14 cellular contexts compared by ENCODE assay signal in the genomic region with DNA sequence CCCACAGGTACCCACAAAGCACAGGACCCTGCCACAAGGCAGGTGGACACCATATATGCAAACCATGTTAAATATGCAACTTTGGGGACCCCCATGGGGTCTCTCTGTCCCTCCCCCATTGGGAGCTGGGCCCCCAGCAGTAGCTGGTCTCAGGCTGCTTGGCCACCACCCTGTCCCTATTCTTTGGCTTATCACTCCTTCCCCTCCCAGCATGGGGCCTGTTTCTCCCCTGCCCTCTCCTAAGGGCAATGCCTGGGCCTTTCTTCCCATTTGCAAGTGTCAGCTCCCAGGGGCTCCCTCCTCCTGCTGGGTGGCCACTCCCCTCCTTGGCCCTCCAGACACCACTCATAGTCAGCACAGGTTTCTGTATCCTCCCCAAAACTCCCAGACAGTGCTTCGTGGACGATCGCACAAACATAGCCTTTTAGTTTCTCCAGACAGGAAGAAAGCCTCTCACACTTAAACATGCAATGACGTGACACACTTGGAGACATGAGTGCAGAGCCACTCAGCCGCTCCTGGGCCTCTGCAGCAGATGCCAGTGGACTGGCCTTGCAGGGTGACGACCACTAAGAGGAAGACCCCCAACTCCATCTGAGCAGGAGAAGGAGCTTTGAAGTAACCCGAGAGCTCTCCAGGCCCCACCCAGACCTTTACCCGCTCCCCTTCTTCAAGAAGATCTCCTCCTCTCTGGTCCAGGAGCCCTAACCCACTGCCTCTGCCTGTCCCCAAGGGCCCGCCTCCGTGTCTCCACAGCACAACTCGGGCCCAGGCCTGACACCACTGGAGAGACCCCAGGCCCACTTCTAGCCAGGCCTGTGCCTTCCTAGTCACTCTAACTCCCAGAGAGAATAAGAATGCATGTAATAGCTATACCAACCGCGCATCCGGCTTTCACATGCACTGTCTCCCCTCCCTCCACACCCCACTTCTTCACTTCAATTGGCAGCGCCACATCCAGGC. TPM values are rescaled to one million over a fixed set of nuclear protein-coding genes. Genes with fewer than 3 reads are reported as not detected.
"Had no signal": no experiment of that assay in that cellular context is flagged by ENCODE, and none has a peak within 500 bp of the region (broad histone marks: within the 10 kb centered on the region; RNA-seq: fewer than 3 reads in every experiment).

No MANE protein-coding gene starts in this region.

- H3K4me1 ChIP-seq: breast epithelium, psoas muscle, right lobe of liver had no signal

- H3K4me1 Mint-ChIP-seq: activated T-helper 17 cell treated with anti-CD3 and anti-CD28 coated beads, Interleukin-2, amount 50 U/mL, for 72 hours had no signal

- H3K9me3 Mint-ChIP-seq: activated CD4-positive, alpha-beta memory T cell treated with anti-CD3 and anti-CD28 coated beads, Interleukin-2, amount 10 ng/mL, durations not matched to agents 7 days and 5 days; activated T-helper 17 cell treated with anti-CD3 and anti-CD28 coated beads, Interleukin-2, amount 50 U/mL, for 72 hours had no signal

- H3K36me3 ChIP-seq: breast epithelium, right lobe of liver, SJSA1 had no signal

- H3K9me3 ChIP-seq: breast epithelium, right lobe of liver, SJSA1 had no signal

- ATAC-seq: activated CD4-positive, CD25-positive, alpha-beta regulatory T cell treated with anti-CD3 and anti-CD28 coated beads, Interleukin-2, amount 50 U/mL, for 24 hours; activated T-helper 17 cell treated with anti-CD3 and anti-CD28 coated beads, Interleukin-2, amount 50 U/mL, for 72 hours; esophagus mucosa; psoas muscle had no signal

- DNase-seq: activated CD4-positive, alpha-beta memory T cell treated with anti-CD3 and anti-CD28 coated beads, Interleukin-2, amount 10 ng/mL, durations not matched to agents 7 days and 5 days; activated naive CD4-positive, alpha-beta T cell treated with anti-CD3 and anti-CD28 coated beads for 36 hours; glutamatergic neuron; nucleus accumbens; psoas muscle; right lobe of liver; stimulated activated CD4-positive, alpha-beta T cell treated with anti-CD3 and anti-CD28 coated beads, Interleukin-2, amount 100 ng/mL, for 24 hours; stimulated activated naive CD4-positive, alpha-beta T cell had no signal

- H3K27me3 ChIP-seq: breast epithelium, right lobe of liver, SJSA1 had no signal

- H3K27ac ChIP-seq: breast epithelium, psoas muscle, right lobe of liver, SJSA1 had no signal

- H3K4me3 ChIP-seq: breast epithelium, psoas muscle, right lobe of liver, SJSA1 had no signal

- H3K27me3 Mint-ChIP-seq: activated T-helper 17 cell treated with anti-CD3 and anti-CD28 coated beads, Interleukin-2, amount 50 U/mL, for 72 hours had no signal

- H3K27ac Mint-ChIP-seq: activated naive CD4-positive, alpha-beta T cell treated with anti-CD3 and anti-CD28 coated beads for 36 hours; activated T-helper 17 cell treated with anti-CD3 and anti-CD28 coated beads, Interleukin-2, amount 50 U/mL, for 72 hours had no signal

- H3K4me3 Mint-ChIP-seq: activated CD4-positive, alpha-beta memory T cell treated with anti-CD3 and anti-CD28 coated beads, Interleukin-2, amount 10 ng/mL, durations not matched to agents 7 days and 5 days; activated naive CD4-positive, alpha-beta T cell treated with anti-CD3 and anti-CD28 coated beads for 36 hours; activated T-helper 17 cell treated with anti-CD3 and anti-CD28 coated beads, Interleukin-2, amount 50 U/mL, for 72 hours had no signal

RNA-seq across cellular contexts. Expression of a gene that starts 55.7 kb away (rescaled TPM):
- total RNA-seq: dermis microvascular lymphatic vessel endothelial cell had no signal
